In genomic region chr18:41721103-41721502, GRCh38 we compare ENCODE assay signal across 19 cellular contexts.
DNase-seq lines count a peak whose midpoint lies in the region; ATAC-seq and TF ChIP-seq lines count a peak whose summit lies in the region.
"Had no signal": no experiment of that assay in that cellular context is flagged by ENCODE, and none has a peak within 500 bp of the region (broad histone marks: within the 10 kb centered on the region; RNA-seq: fewer than 3 reads in every experiment).

No MANE protein-coding gene starts in this region.

- POLR2A ChIA-PET in WTC11 (lab: Charles Lee), result no interaction called here

- H3K4me3 ChIP-seq in hepatocyte, result no peak overlapping the region
- H3K4me3 ChIP-seq: GM23248 had no signal

- no peak overlapping the region for H3K27ac ChIP-seq in hepatocyte
- H3K27ac ChIP-seq: GM23248 had no signal

- CTCF ChIA-PET in WTC11 (lab: Charles Lee), result no interaction called here

- H3K36me3 Mint-ChIP-seq in WTC11, result no peaks in the 10 kb centered on the region
- H3K36me3 Mint-ChIP-seq in neural crest cell (ENCODE audit: low read depth), result no peaks in the 10 kb centered on the region
- H3K36me3 Mint-ChIP-seq: IgD-negative memory B cell had no signal

- peak; percentile 64 for DNase-seq in ELF-1 (ENCODE audit: low read depth, low spot score)
- DNase-seq in WTC11 (ENCODE audit: low spot score), result no peak
- DNase-seq in hepatocyte (ENCODE audit: low spot score), result no peak
- no peak for DNase-seq in neural crest cell (ENCODE audit: low read depth, low spot score)
- no peak for DNase-seq in DMS79 treated with DMSO at 0.1 percent for 48 hours (lab: John Stamatoyannopoulos, UW)
- DNase-seq in EL, result no peak
- DNase-seq: DND-41, GDM1, GM23248, Karpas-422, NCI-H1417 treated with DMSO at 0.1 percent for 48 hours, NCI-H187 treated with DMSO at 0.1 percent for 48 hours, NCI-H526, Right ventricle myocardium superior had no signal

- H3K9me3 ChIP-seq in hepatocyte (ENCODE audit: low read depth), result no peaks in the 10 kb centered on the region

- H3K27me3 Mint-ChIP-seq in WTC11 (ENCODE audit: low read depth) (no peaks in the 10 kb centered on the region), neural crest cell (ENCODE audit: low read depth) (no peaks in the 10 kb centered on the region)
- H3K27me3 Mint-ChIP-seq: B cell, IgD-negative memory B cell had no signal

- H2AFZ ChIP-seq in hepatocyte, result peak overlapping the region; percentile 0
- H2AFZ ChIP-seq: GM23248 had no signal

- H3K27me3 ChIP-seq in hepatocyte, result peaks cover 3% of the 10 kb centered on the region

- H3K36me3 ChIP-seq in hepatocyte (replicated peaks; ENCODE audit: insufficient read depth, low read depth), result no peaks in the 10 kb centered on the region

- peaks cover 3% of the 10 kb centered on the region for H3K4me1 Mint-ChIP-seq in WTC11
- H3K4me1 Mint-ChIP-seq in neural crest cell, result peaks cover 5% of the 10 kb centered on the region
- H3K4me1 Mint-ChIP-seq: B cell had no signal

- H4K20me1 ChIP-seq in hepatocyte (ENCODE audit: insufficient read depth, poor library complexity, severe bottlenecking), result no peaks in the 10 kb centered on the region

- no peaks in the 10 kb centered on the region for H3K79me2 ChIP-seq in hepatocyte

- no peaks in the 10 kb centered on the region for H3K9me2 ChIP-seq in hepatocyte (replicated peaks; ENCODE audit: insufficient read depth)

- H3K27ac Mint-ChIP-seq in WTC11 (peak overlapping the region; percentile 10; the same call in 1 of the 2 replicates), neural crest cell (ENCODE audit: unreplicated experiment) (peak overlapping the region; percentile 64)
- H3K27ac Mint-ChIP-seq: B cell, IgD-negative memory B cell had no signal

- H3K4me1 ChIP-seq in hepatocyte (ENCODE audit: insufficient read depth), result no peaks in the 10 kb centered on the region

- H3K4me2 ChIP-seq in hepatocyte, result no peak overlapping the region

- ATAC-seq in WTC11, result peak; percentile 18; the same call in 1 of the 2 replicates
- ATAC-seq in HG02938 (IDR thresholded peaks at IDR 0.05; ENCODE audit: unreplicated experiment), result no peak
- ATAC-seq in GM21786 (IDR thresholded peaks at IDR 0.05; ENCODE audit: unreplicated experiment), result no peak
- ATAC-seq: Panc1 had no signal

- TF ChIP-seq CTCF in WTC11 (IDR thresholded peaks at IDR 0.05), result no peak
- TF ChIP-seq CTCF in hepatocyte (IDR thresholded peaks at IDR 0.05; ENCODE audit: poor library complexity), result no peak
- TF ChIP-seq CTCF in neural crest cell (conservative IDR thresholded peaks at IDR 0.05), result no peak

- H3K4me3 Mint-ChIP-seq in WTC11, result no peak overlapping the region
- H3K4me3 Mint-ChIP-seq in neural crest cell, result no peak overlapping the region
- H3K4me3 Mint-ChIP-seq: B cell, IgD-negative memory B cell had no signal

- WGBS in hepatocyte (ENCODE audit: low lambda C conversion rate, missing lambda C conversion rate), result 15% methylated on average over 3 of the region's 3 CpGs

- H3K9me3 Mint-ChIP-seq in WTC11 (no peaks in the 10 kb centered on the region), neural crest cell (no peaks in the 10 kb centered on the region)

TF ChIP-seq in WTC11, 78 proteins besides CTCF, POLR2A, EP300 and RAD21:
- TF ChIP-seq CREB1 (CRISPR knock-in tag; IDR thresholded peaks at IDR 0.05) (no peak), ZNF423 (CRISPR knock-in tag; IDR thresholded peaks at IDR 0.05) (no peak), CBFB (CRISPR knock-in tag; IDR thresholded peaks at IDR 0.05; ENCODE audit: low read depth) (no peak), E2F5 (CRISPR knock-in tag; IDR thresholded peaks at IDR 0.05) (no peak), ZNF317 (CRISPR knock-in tag; IDR thresholded peaks at IDR 0.05; ENCODE audit: borderline replicate concordance, low read depth) (no peak), MYBL2 (CRISPR knock-in tag; IDR thresholded peaks at IDR 0.05) (no peak), MLX (CRISPR knock-in tag; IDR thresholded peaks at IDR 0.05) (no peak), ZNF263 (CRISPR knock-in tag; IDR thresholded peaks at IDR 0.05; ENCODE audit: low read depth) (no peak), FOXP4 (CRISPR knock-in tag; IDR thresholded peaks at IDR 0.05) (no peak), JAZF1 (CRISPR knock-in tag; IDR thresholded peaks at IDR 0.05) (no peak), OVOL2 (CRISPR knock-in tag; IDR thresholded peaks at IDR 0.05; ENCODE audit: borderline replicate concordance) (no peak), SOX15 (CRISPR knock-in tag; IDR thresholded peaks at IDR 0.05) (no peak), GRHL2 (CRISPR knock-in tag; IDR thresholded peaks at IDR 0.05; ENCODE audit: insufficient replicate concordance, severe bottlenecking) (no peak), USF1 (CRISPR knock-in tag; IDR thresholded peaks at IDR 0.05) (no peak), PRRX2 (CRISPR knock-in tag; IDR thresholded peaks at IDR 0.05) (no peak), PREB (CRISPR knock-in tag; IDR thresholded peaks at IDR 0.05; ENCODE audit: borderline replicate concordance) (no peak), AFF4 (CRISPR knock-in tag; IDR thresholded peaks at IDR 0.05; ENCODE audit: borderline replicate concordance) (no peak)
